9 cellular contexts compared by ENCODE assay signal in the genomic region with DNA sequence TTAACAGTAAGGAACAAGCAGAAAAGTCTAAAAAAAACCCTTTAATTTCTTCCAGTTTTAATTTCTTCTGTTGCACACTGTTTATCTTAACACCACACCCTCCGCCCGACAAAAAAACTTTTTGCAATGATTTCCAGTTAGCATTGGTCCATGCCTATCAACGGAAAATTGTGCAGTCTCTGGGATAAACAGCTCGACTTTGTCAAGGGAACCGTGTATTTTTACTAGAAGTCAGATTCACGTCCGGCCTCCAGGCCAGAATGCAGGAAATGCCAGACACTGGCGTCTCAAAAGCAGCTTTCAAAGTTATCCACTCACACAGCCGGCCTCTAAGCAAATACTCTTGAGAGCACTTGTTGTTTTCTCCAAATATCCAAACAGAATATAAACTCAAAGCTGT. TPM values are rescaled to one million over a fixed set of nuclear protein-coding genes. Genes with fewer than 3 reads are reported as not detected.
DNase-seq lines count a peak whose midpoint lies in the region; ATAC-seq and TF ChIP-seq lines count a peak whose summit lies in the region.
"Had no signal": no experiment of that assay in that cellular context is flagged by ENCODE, and none has a peak within 500 bp of the region (broad histone marks: within the 10 kb centered on the region; RNA-seq: fewer than 3 reads in every experiment).

No MANE protein-coding gene starts in this region.

- intact Hi-C loops in activated naive CD4-positive, alpha-beta T cell treated with anti-CD3 and anti-CD28 coated beads for 36 hours (cut with micrococcal nuclease) = loop anchor here (10.0 kb wide), 2 partner anchors 480 to 620 kb away; partner anchors contain the start of genes ILF2, NPR1 and S100A6
- intact Hi-C loops in upper lobe of right lung (cut with DNase I) = no loop called here

- no peaks in the 10 kb centered on the region for H3K27me3 Mint-ChIP-seq in activated naive CD4-positive, alpha-beta T cell treated with anti-CD3 and anti-CD28 coated beads for 36 hours (ENCODE audit: low read depth)

- H3K27ac Mint-ChIP-seq in activated naive CD4-positive, alpha-beta T cell treated with anti-CD3 and anti-CD28 coated beads for 36 hours = peak overlapping the region; percentile 82
- peak overlapping the region in 1 of 2 donors; percentile 58 for H3K27ac Mint-ChIP-seq in activated naive CD4-positive, alpha-beta T cell treated with anti-CD3 and anti-CD28 coated beads, Interleukin-2, amount 50 U/mL, for 72 hours

- H3K4me1 ChIP-seq in upper lobe of right lung = peaks cover 45% of the 10 kb centered on the region

- peak overlapping the region; percentile 65 to 92 for H3K27ac ChIP-seq in coronary artery
- H3K27ac ChIP-seq in upper lobe of right lung = peak overlapping the region; percentile 94

- peaks cover 45% of the 10 kb centered on the region for H3K36me3 ChIP-seq in upper lobe of right lung

- DNase-seq in activated naive CD4-positive, alpha-beta T cell treated with anti-CD3 and anti-CD28 coated beads for 36 hours = peak; percentile 38
- DNase-seq in activated naive CD4-positive, alpha-beta T cell treated with anti-CD3 and anti-CD28 coated beads, Interleukin-2, amount 50 U/mL, for 72 hours (ENCODE audit: low spot score in 2 of 2) = no peak
- DNase-seq in coronary artery (ENCODE audit: low spot score) (peak; percentile 84), lung microvascular endothelial cell (ENCODE audit: low read depth in 2 of 2) (peak; percentile 92 to 93), upper lobe of right lung (no peak), SHP77 (lab: John Stamatoyannopoulos, UW) (no peak)
- DNase-seq: Karpas-422 had no signal

- no peak overlapping the region for H3K4me3 Mint-ChIP-seq in activated naive CD4-positive, alpha-beta T cell treated with anti-CD3 and anti-CD28 coated beads for 36 hours

- no peak for TF ChIP-seq CTCF in coronary artery (IDR thresholded peaks at IDR 0.05)
- TF ChIP-seq CTCF in upper lobe of right lung (IDR thresholded peaks at IDR 0.05) = no peak

- peak overlapping the region; percentile 33 for H3K4me3 ChIP-seq in coronary artery
- peak overlapping the region; percentile 52 for H3K4me3 ChIP-seq in upper lobe of right lung

- no peaks in the 10 kb centered on the region for H3K9me3 ChIP-seq in upper lobe of right lung

- H3K27me3 ChIP-seq in upper lobe of right lung = no peaks in the 10 kb centered on the region

- H3K36me3 Mint-ChIP-seq in activated naive CD4-positive, alpha-beta T cell treated with anti-CD3 and anti-CD28 coated beads for 36 hours (ENCODE audit: low read depth) = peaks cover 41% of the 10 kb centered on the region
- H3K36me3 Mint-ChIP-seq in activated naive CD4-positive, alpha-beta T cell treated with anti-CD3 and anti-CD28 coated beads, Interleukin-2, amount 50 U/mL, for 72 hours = peaks cover 17 to 49% of the 10 kb centered on the region in 2 donors

- ATAC-seq in activated naive CD4-positive, alpha-beta T cell treated with anti-CD3 and anti-CD28 coated beads, Interleukin-2, amount 50 U/mL, for 72 hours = no peak
- ATAC-seq in upper lobe of right lung = peak; percentile 63
- ATAC-seq in HG03175 (IDR thresholded peaks at IDR 0.05; ENCODE audit: unreplicated experiment) = no peak
- ATAC-seq in HG02981 (IDR thresholded peaks at IDR 0.05; ENCODE audit: unreplicated experiment) = no peak

- peaks cover 64% of the 10 kb centered on the region for H3K4me1 Mint-ChIP-seq in activated naive CD4-positive, alpha-beta T cell treated with anti-CD3 and anti-CD28 coated beads for 36 hours (ENCODE audit: low read depth)

- peaks cover 6% of the 10 kb centered on the region for H3K9me3 Mint-ChIP-seq in activated naive CD4-positive, alpha-beta T cell treated with anti-CD3 and anti-CD28 coated beads for 36 hours
- no peaks in the 10 kb centered on the region for H3K9me3 Mint-ChIP-seq in activated naive CD4-positive, alpha-beta T cell treated with anti-CD3 and anti-CD28 coated beads, Interleukin-2, amount 50 U/mL, for 72 hours

- CTCF ChIA-PET in activated naive CD4-positive, alpha-beta T cell treated with anti-CD3 and anti-CD28 coated beads for 36 hours (lab: Charles Lee) = no interaction called here

RNA-seq across cellular contexts. Expression of gene NUP210L, which starts 0.4 kb away (rescaled TPM):
- under 1 TPM; 0.02 to 0.05 TPM for total RNA-seq in activated naive CD4-positive, alpha-beta T cell treated with anti-CD3 and anti-CD28 coated beads for 36 hours
- under 1 TPM; 0.10 to 0.11 TPM for total RNA-seq in activated naive CD4-positive, alpha-beta T cell treated with anti-CD3 and anti-CD28 coated beads, Interleukin-2, amount 50 U/mL, for 72 hours
- under 0.01 and 0.20 TPM in 2 replicates for total RNA-seq in lung microvascular endothelial cell
- 2.1 TPM for total RNA-seq in upper lobe of right lung

RNA-seq across cellular contexts. Expression of gene TPM3, which starts 36.6 kb away (rescaled TPM):
- total RNA-seq in activated naive CD4-positive, alpha-beta T cell treated with anti-CD3 and anti-CD28 coated beads for 36 hours = 100 to 1,000 TPM; 587 to 611 TPM
- 100 to 1,000 TPM; 373 to 610 TPM for total RNA-seq in activated naive CD4-positive, alpha-beta T cell treated with anti-CD3 and anti-CD28 coated beads, Interleukin-2, amount 50 U/mL, for 72 hours
- total RNA-seq in lung microvascular endothelial cell (297 and 300 TPM in 2 replicates), upper lobe of right lung (326 TPM)

RNA-seq across cellular contexts. Expression of gene CFAP141, which starts 50.9 kb away (rescaled TPM):
- total RNA-seq in activated naive CD4-positive, alpha-beta T cell treated with anti-CD3 and anti-CD28 coated beads for 36 hours = not detected
- not detected for total RNA-seq in activated naive CD4-positive, alpha-beta T cell treated with anti-CD3 and anti-CD28 coated beads, Interleukin-2, amount 50 U/mL, for 72 hours
- total RNA-seq in lung microvascular endothelial cell = not detected in 2 replicates
- not detected for total RNA-seq in upper lobe of right lung

Comparison
In these comparisons a context has a peak if more than half of its experiments do, and no peak if none do; other contexts are left out.
1. DNase-seq: peak in activated naive CD4-positive, alpha-beta T cell treated with anti-CD3 and anti-CD28 coated beads for 36 hours (single experiment), coronary artery (single experiment) and lung microvascular endothelial cell (2 of 2); none in activated naive CD4-positive, alpha-beta T cell treated with anti-CD3 and anti-CD28 coated beads, Interleukin-2, amount 50 U/mL, for 72 hours (0 of 2), upper lobe of right lung (single experiment) and SHP77 (0 of 2).